In the genomic region with DNA sequence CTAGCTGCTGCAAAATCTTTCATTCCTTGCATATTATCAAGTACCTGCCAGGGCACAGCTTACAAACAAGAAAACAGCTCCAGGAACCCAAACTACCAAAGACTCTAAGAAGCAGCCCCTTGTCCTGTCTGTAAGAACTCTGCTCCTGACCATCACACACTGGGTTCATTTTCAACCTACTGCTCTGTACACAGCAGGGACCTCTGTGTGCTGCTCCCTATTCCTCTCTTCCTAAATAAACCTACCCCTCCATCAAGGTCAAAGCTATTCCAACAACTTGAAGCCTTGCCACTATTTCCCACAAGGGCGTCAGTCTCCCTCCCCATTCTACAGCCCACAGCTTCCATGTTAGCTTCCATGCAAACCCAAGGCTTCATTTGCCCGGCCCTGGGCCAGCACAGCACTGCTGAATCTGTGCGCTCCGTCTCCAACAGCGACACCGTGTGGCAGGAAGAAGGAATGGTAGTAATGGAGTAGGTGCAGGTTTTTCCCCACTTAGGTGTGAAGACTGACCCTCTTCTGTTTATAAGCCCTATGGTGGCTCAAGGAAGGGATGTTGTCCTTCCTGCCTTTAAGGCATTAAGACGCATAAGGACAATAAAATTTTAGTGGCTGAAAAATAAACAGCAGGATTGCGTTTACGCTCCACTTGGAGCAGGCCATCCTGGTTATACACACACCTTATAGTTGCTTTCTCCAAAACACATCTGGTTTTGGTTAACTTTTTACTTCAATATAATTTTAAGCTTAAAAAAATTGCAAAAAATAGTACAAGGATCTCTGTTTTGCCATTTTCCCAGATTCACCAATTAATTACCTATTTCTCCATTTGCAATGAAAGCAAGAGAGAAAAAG, we compare ENCODE assay signal across 8 cellular contexts.
DNase-seq lines count a peak whose midpoint lies in the region; ATAC-seq and TF ChIP-seq lines count a peak whose summit lies in the region.

No MANE protein-coding gene starts in this region.

- H3K4me2 ChIP-seq in GM23338, result no peak overlapping the region

- no peaks in the 10 kb centered on the region for H3K79me2 ChIP-seq in GM23338 (replicated peaks; ENCODE audit: insufficient read depth)

- no peaks in the 10 kb centered on the region for H3F3A ChIP-seq in GM23338 (replicated peaks; ENCODE audit: low read depth)

- peaks cover 5% of the 10 kb centered on the region for H3K27me3 Mint-ChIP-seq in GM23338 (ENCODE audit: insufficient read depth, low read depth, poor library complexity)
- H3K27me3 Mint-ChIP-seq in activated T-helper 2 cell treated with anti-CD3 and anti-CD28 coated beads, Interferon-gamma antibody, Interleukin-2, Interleukin-4, amounts not matched to agents 10 μg/mL and 5 μg/mL and 100 μg/mL, durations not matched to agents 14 hours and 24 hours and 36 hours (ENCODE audit: low read depth), result peaks cover 4% of the 10 kb centered on the region

- H3K27ac ChIP-seq in GM23338 (ENCODE audit: low read depth) (no peak overlapping the region), heart left ventricle (no peak overlapping the region)

- TF ChIP-seq CTCF in GM23338 (conservative IDR thresholded peaks at IDR 0.05; ENCODE audit: low read depth in 2 of 2) (peak; percentile 90 to 96), heart left ventricle (IDR thresholded peaks at IDR 0.05) (peak; percentile 80 to 93 (median 86))

- intact Hi-C loops in activated T-helper 2 cell treated with anti-CD3 and anti-CD28 coated beads, Interferon-gamma antibody, Interleukin-2, Interleukin-4, amounts not matched to agents 10 μg/mL and 5 μg/mL and 100 μg/mL, durations not matched to agents 14 hours and 24 hours and 36 hours (cut with micrococcal nuclease), result loop anchor here (1.0 to 5.0 kb wide), 2 partner anchors 183 to 543 kb away; no protein-coding TSS in a partner anchor
- intact Hi-C loops in heart left ventricle (cut with DNase I), result loop anchor here (1.0 to 10.0 kb wide), 13 partner anchors 33 to 901 kb away; a partner anchor contains a TSS

- DNase-seq in DMS 273 (lab: John Stamatoyannopoulos, UW; ENCODE audit: unreplicated experiment) (peak; percentile 56), GM23338 (ENCODE audit: low spot score) (peak; percentile 80), NCI-H510A (lab: John Stamatoyannopoulos, UW) (peak; percentile 29), heart left ventricle (peak; percentile 76 to 85 (median 76)), renal cortical epithelial cell (ENCODE audit: low read depth) (peak; percentile 25), DMS114 treated with DMSO at 0.1 percent for 48 hours (lab: John Stamatoyannopoulos, UW; ENCODE audit: unreplicated experiment) (no peak), NCI-H128 (lab: John Stamatoyannopoulos, UW; ENCODE audit: unreplicated experiment) (no peak)
- peak; percentile 22 for DNase-seq in activated T-helper 2 cell treated with anti-CD3 and anti-CD28 coated beads, Interferon-gamma antibody, Interleukin-2, Interleukin-4, amounts not matched to agents 10 μg/mL and 5 μg/mL and 100 μg/mL, durations not matched to agents 14 hours and 24 hours and 36 hours (ENCODE audit: low spot score)

- 27 to 32% (median 30%) methylated on average over 9 of the region's 9 CpGs for WGBS in heart left ventricle, 4 donors

- no peaks in the 10 kb centered on the region for H3K4me1 ChIP-seq in GM23338 (ENCODE audit: insufficient read depth)
- peaks cover 0 to 4% (median 0%) of the 10 kb centered on the region in 12 donors for H3K4me1 ChIP-seq in heart left ventricle

- H3K36me3 Mint-ChIP-seq in GM23338 (ENCODE audit: low read depth), result no peaks in the 10 kb centered on the region
- no peaks in the 10 kb centered on the region for H3K36me3 Mint-ChIP-seq in activated T-helper 2 cell treated with anti-CD3 and anti-CD28 coated beads, Interferon-gamma antibody, Interleukin-2, Interleukin-4, amounts not matched to agents 10 μg/mL and 5 μg/mL and 100 μg/mL, durations not matched to agents 14 hours and 24 hours and 36 hours (ENCODE audit: low read depth)

- H3K9me2 ChIP-seq in GM23338 (ENCODE audit: insufficient read depth), result no peaks in the 10 kb centered on the region

- no peak overlapping the region; the same call in 1 of the 2 replicates for H2AFZ ChIP-seq in GM23338

- H3K36me3 ChIP-seq in GM23338 (ENCODE audit: insufficient read depth), result no peaks in the 10 kb centered on the region
- no peaks in the 10 kb centered on the region for H3K36me3 ChIP-seq in heart left ventricle

- H3K4me3 ChIP-seq in GM23338 (no peak overlapping the region), heart left ventricle (no peak overlapping the region)

- no peak overlapping the region for H3K4me3 Mint-ChIP-seq in GM23338
- H3K4me3 Mint-ChIP-seq in activated T-helper 2 cell treated with anti-CD3 and anti-CD28 coated beads, Interferon-gamma antibody, Interleukin-2, Interleukin-4, amounts not matched to agents 10 μg/mL and 5 μg/mL and 100 μg/mL, durations not matched to agents 14 hours and 24 hours and 36 hours (ENCODE audit: low read depth), result no peak overlapping the region

- peaks cover 0 to 21% (median 0%) of the 10 kb centered on the region in 12 donors for H3K9me3 ChIP-seq in heart left ventricle

- peaks cover 9% of the 10 kb centered on the region; the same call in 2 of the 3 replicates for H3K9me3 Mint-ChIP-seq in GM23338
- H3K9me3 Mint-ChIP-seq in activated T-helper 2 cell treated with anti-CD3 and anti-CD28 coated beads, Interferon-gamma antibody, Interleukin-2, Interleukin-4, amounts not matched to agents 10 μg/mL and 5 μg/mL and 100 μg/mL, durations not matched to agents 14 hours and 24 hours and 36 hours, result peaks cover 6% of the 10 kb centered on the region

- ATAC-seq in GM23338 (peak; percentile 100), heart left ventricle (peak; percentile 87 to 95 (median 95))

- no peaks in the 10 kb centered on the region for H4K20me1 ChIP-seq in GM23338 (replicated peaks; ENCODE audit: insufficient read depth)

- no peaks in the 10 kb centered on the region for H3K27me3 ChIP-seq in GM23338 (ENCODE audit: insufficient read depth)
- H3K27me3 ChIP-seq in heart left ventricle, result no peaks in the 10 kb centered on the region

- no peaks in the 10 kb centered on the region; the same call in 2 of the 3 replicates for H3K4me1 Mint-ChIP-seq in GM23338
- no peaks in the 10 kb centered on the region for H3K4me1 Mint-ChIP-seq in activated T-helper 2 cell treated with anti-CD3 and anti-CD28 coated beads, Interferon-gamma antibody, Interleukin-2, Interleukin-4, amounts not matched to agents 10 μg/mL and 5 μg/mL and 100 μg/mL, durations not matched to agents 14 hours and 24 hours and 36 hours (ENCODE audit: low read depth)

- no peak overlapping the region for H3K27ac Mint-ChIP-seq in GM23338
- H3K27ac Mint-ChIP-seq in activated T-helper 2 cell treated with anti-CD3 and anti-CD28 coated beads, Interferon-gamma antibody, Interleukin-2, Interleukin-4, amounts not matched to agents 10 μg/mL and 5 μg/mL and 100 μg/mL, durations not matched to agents 14 hours and 24 hours and 36 hours, result no peak overlapping the region

- TF ChIP-seq POLR2A in heart left ventricle (IDR thresholded peaks at IDR 0.05), result no peak

TF ChIP-seq in GM23338, 12 proteins besides CTCF, POLR2A, EP300 and RAD21 (continues in another document):
- no peak for TF ChIP-seq CREB1 (CRISPR knock-in tag; IDR thresholded peaks at IDR 0.05; ENCODE audit: low read depth)
- no peak for TF ChIP-seq STAT1 (IDR thresholded peaks at IDR 0.05; ENCODE audit: unreplicated experiment)
- TF ChIP-seq NANOG (IDR thresholded peaks at IDR 0.05; ENCODE audit: borderline replicate concordance), result no peak
- no peak for TF ChIP-seq POLR2AphosphoS5 (IDR thresholded peaks at IDR 0.05; ENCODE audit: low read depth)
- no peak for TF ChIP-seq ZNF114 (CRISPR knock-in tag; IDR thresholded peaks at IDR 0.05)
- TF ChIP-seq, protein P1, sequence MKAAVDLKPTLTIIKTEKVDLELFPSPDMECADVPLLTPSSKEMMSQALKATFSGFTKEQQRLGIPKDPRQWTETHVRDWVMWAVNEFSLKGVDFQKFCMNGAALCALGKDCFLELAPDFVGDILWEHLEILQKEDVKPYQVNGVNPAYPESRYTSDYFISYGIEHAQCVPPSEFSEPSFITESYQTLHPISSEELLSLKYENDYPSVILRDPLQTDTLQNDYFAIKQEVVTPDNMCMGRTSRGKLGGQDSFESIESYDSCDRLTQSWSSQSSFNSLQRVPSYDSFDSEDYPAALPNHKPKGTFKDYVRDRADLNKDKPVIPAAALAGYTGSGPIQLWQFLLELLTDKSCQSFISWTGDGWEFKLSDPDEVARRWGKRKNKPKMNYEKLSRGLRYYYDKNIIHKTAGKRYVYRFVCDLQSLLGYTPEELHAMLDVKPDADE (IDR thresholded peaks at IDR 0.05), result no peak
- TF ChIP-seq ZNF331 (CRISPR knock-in tag; IDR thresholded peaks at IDR 0.05; ENCODE audit: low read depth), result no peak

Comparison
In these comparisons a context has a peak if more than half of its experiments do, and no peak if none do; other contexts are left out.
1. DNase-seq: peak in DMS 273 (single experiment), GM23338 (single experiment), NCI-H510A (single experiment), activated T-helper 2 cell treated with anti-CD3 and anti-CD28 coated beads, Interferon-gamma antibody, Interleukin-2, Interleukin-4, amounts not matched to agents 10 μg/mL and 5 μg/mL and 100 μg/mL, durations not matched to agents 14 hours and 24 hours and 36 hours (single experiment), heart left ventricle (5 of 5) and renal cortical epithelial cell (single experiment); none in DMS114 treated with DMSO at 0.1 percent for 48 hours (single experiment) and NCI-H128 (single experiment).